Comparison of ENCODE assay signal across 1 cellular context in genomic region chr13:26653842-26654241, GRCh38.
TF ChIP-seq lines count a peak whose summit lies in the region.

No MANE protein-coding gene starts in this region.

TF ChIP-seq in HepG2, 621 proteins besides CTCF, POLR2A, EP300 and RAD21 (continued from another document):
- TF ChIP-seq CREB1 (IDR thresholded peaks at IDR 0.05): peak; percentile 72
- no peak for TF ChIP-seq CREB1 (CRISPR knock-in tag; IDR thresholded peaks at IDR 0.05)
- no peak for TF ChIP-seq ASH2L (IDR thresholded peaks at IDR 0.05; ENCODE audit: insufficient read length, low read depth, low read length)
- no peak for TF ChIP-seq ZNF570 (CRISPR knock-in tag; IDR thresholded peaks at IDR 0.05; ENCODE audit: borderline replicate concordance)
- TF ChIP-seq ATF7 (IDR thresholded peaks at IDR 0.05): peak; percentile 70
- TF ChIP-seq ATF7 (CRISPR knock-in tag; IDR thresholded peaks at IDR 0.05): no peak
- no peak for TF ChIP-seq DDIT3 (CRISPR knock-in tag; IDR thresholded peaks at IDR 0.05)
